ENCODE assay signal across 8 cellular contexts in genomic region chr19:24033308-24033961, GRCh38. TPM values are rescaled to one million over a fixed set of nuclear protein-coding genes. Genes with fewer than 3 reads are reported as not detected.
DNase-seq lines count a peak whose midpoint lies in the region; ATAC-seq and TF ChIP-seq lines count a peak whose summit lies in the region.

No MANE protein-coding gene starts in this region.

- peaks cover 19% of the 10 kb centered on the region for H3K36me3 Mint-ChIP-seq in activated naive CD8-positive, alpha-beta T cell treated with anti-CD3 and anti-CD28 coated beads for 36 hours

- intact Hi-C loops in Right ventricle myocardium inferior (cut with DNase I), result loop anchor here (5.0 kb wide), 1 partner anchor 54 kb away; the partner anchor contains the start of gene ZNF254
- intact Hi-C loops in ovary (cut with DNase I), result no loop called here
- intact Hi-C loops in thyroid gland (cut with DNase I), result no loop called here

- peaks cover 36% of the 10 kb centered on the region for H3K4me1 Mint-ChIP-seq in activated naive CD8-positive, alpha-beta T cell treated with anti-CD3 and anti-CD28 coated beads for 36 hours

- POLR2A ChIA-PET in SK-N-SH (lab: Yijun Ruan, JAX), result interaction anchor here (0.6 to 2.2 kb wide), 11 partner anchors 9 to 618 kb away, joined by 3 to 22 read pairs (median 6); partner anchors contain the start of genes ZNF254, ZNF675 and ZNF681

- no peaks in the 10 kb centered on the region for H3K9me3 Mint-ChIP-seq in activated naive CD8-positive, alpha-beta T cell treated with anti-CD3 and anti-CD28 coated beads for 36 hours

- peak; percentile 81 for DNase-seq in GDM1 (lab: John Stamatoyannopoulos, UW)
- peak; percentile 90 to 95 for DNase-seq in HAP-1 (ENCODE audit: low spot score in 2 of 2)
- DNase-seq in MM.1S, result no peak
- DNase-seq in SK-N-SH, result peak; percentile 94
- peak; percentile 84 for DNase-seq in activated naive CD8-positive, alpha-beta T cell treated with anti-CD3 and anti-CD28 coated beads for 36 hours
- peak; percentile 92 for DNase-seq in Right ventricle myocardium inferior (ENCODE audit: missing footprints)
- DNase-seq in ovary, result peak; percentile 85 to 90 (median 88)
- peak; percentile 93 for DNase-seq in thyroid gland

- H3K9me3 ChIP-seq in HAP-1 (no peaks in the 10 kb centered on the region; the same call in 1 of the 2 replicates), MM.1S (replicated peaks; ENCODE audit: insufficient read depth, low read length) (no peaks in the 10 kb centered on the region), SK-N-SH (no peaks in the 10 kb centered on the region), ovary (no peaks in the 10 kb centered on the region), thyroid gland (no peaks in the 10 kb centered on the region)

- H3F3A ChIP-seq in MM.1S (ENCODE audit: insufficient read depth, low read length), result no peaks in the 10 kb centered on the region
- H3F3A ChIP-seq in SK-N-SH (replicated peaks; ENCODE audit: insufficient read depth), result peaks cover 15% of the 10 kb centered on the region

- H4K20me1 ChIP-seq in MM.1S (ENCODE audit: insufficient read depth, low read length) (no peaks in the 10 kb centered on the region), SK-N-SH (ENCODE audit: insufficient read depth) (no peaks in the 10 kb centered on the region; the same call in none of the 2 replicates)

- H3K4me2 ChIP-seq in MM.1S (ENCODE audit: low read depth, low read length), result no peak overlapping the region
- H3K4me2 ChIP-seq in SK-N-SH, result peak overlapping the region; percentile 94

- H3K36me3 ChIP-seq in HAP-1 (replicated peaks) (peaks cover 19% of the 10 kb centered on the region), MM.1S (replicated peaks; ENCODE audit: insufficient read depth, low read length) (no peaks in the 10 kb centered on the region), SK-N-SH (replicated peaks in 1 of 2; ENCODE audit: control insufficient read depth in 1 of 2, insufficient read depth in 2 of 2, low read length in 1 of 2) (peaks cover 13 to 25% of the 10 kb centered on the region in 2 experiments), ovary (no peaks in the 10 kb centered on the region), thyroid gland (peaks cover 5 to 12% of the 10 kb centered on the region in 2 donors)

- peak overlapping the region; percentile 86 for H3K4me3 ChIP-seq in HAP-1
- H3K4me3 ChIP-seq in MM.1S (ENCODE audit: low read length), result peak overlapping the region; percentile 27; the same call in 1 of the 2 replicates
- H3K4me3 ChIP-seq in SK-N-SH (ENCODE audit: low read depth in 2 of 2, low read length in 1 of 2), result peak overlapping the region; percentile 70 to 96
- H3K4me3 ChIP-seq in ovary, result peak overlapping the region; percentile 80
- H3K4me3 ChIP-seq in thyroid gland (replicated peaks in 1 of 3), result peak overlapping the region; percentile 56 to 71 (median 68)

- H3K27ac ChIP-seq in MM.1S (ENCODE audit: low read length) (no peak overlapping the region), SK-N-SH (ENCODE audit: low read depth in 2 of 2, low read length in 1 of 2) (peak overlapping the region; percentile 96 to 97), ovary (peak overlapping the region; percentile 75 to 89), thyroid gland (peak overlapping the region; percentile 93 to 98 (median 96))

- CTCF ChIA-PET in SK-N-SH (lab: Yijun Ruan, JAX), result interaction anchor here (1.1 to 1.3 kb wide), 2 partner anchors 10 to 127 kb away, joined by 3 read pairs; no protein-coding TSS in a partner anchor

- H3K9me2 ChIP-seq in MM.1S (replicated peaks; ENCODE audit: insufficient read depth, low read length), result no peaks in the 10 kb centered on the region
- H3K9me2 ChIP-seq in SK-N-SH, result no peaks in the 10 kb centered on the region

- peak overlapping the region; percentile 99 for H3K4me3 Mint-ChIP-seq in activated naive CD8-positive, alpha-beta T cell treated with anti-CD3 and anti-CD28 coated beads for 36 hours

- peak; percentile 62 for TF ChIP-seq POLR2A in ovary (IDR thresholded peaks at IDR 0.05)
- TF ChIP-seq POLR2A in thyroid gland (IDR thresholded peaks at IDR 0.05), result peak in 1 of 2 donors; percentile 84

- H3K9ac ChIP-seq in MM.1S (ENCODE audit: low read length) (no peak overlapping the region), SK-N-SH (peak overlapping the region; percentile 98)

- no peak; the same call in 1 of the 2 replicates for TF ChIP-seq RAD21 in SK-N-SH (IDR thresholded peaks at IDR 0.05; ENCODE audit: low read length)

- peak overlapping the region; percentile 97 for H3K27ac Mint-ChIP-seq in activated naive CD8-positive, alpha-beta T cell treated with anti-CD3 and anti-CD28 coated beads for 36 hours

- no peaks in the 10 kb centered on the region for H3K27me3 ChIP-seq in HAP-1 (ENCODE audit: low read depth)
- no peaks in the 10 kb centered on the region for H3K27me3 ChIP-seq in MM.1S (replicated peaks; ENCODE audit: insufficient read depth, low read length)
- no peaks in the 10 kb centered on the region for H3K27me3 ChIP-seq in SK-N-SH (ENCODE audit: insufficient read depth)
- no peaks in the 10 kb centered on the region for H3K27me3 ChIP-seq in ovary
- no peaks in the 10 kb centered on the region for H3K27me3 ChIP-seq in thyroid gland

- in situ Hi-C loops in HAP-1 (cut with MboI; ENCODE audit: low sequenced_read_pairs), result no loop called here

- no peaks in the 10 kb centered on the region for H3K79me2 ChIP-seq in MM.1S (ENCODE audit: low read length)
- H3K79me2 ChIP-seq in SK-N-SH (ENCODE audit: insufficient read depth), result peaks cover 47% of the 10 kb centered on the region

- under 1% methylated on average over 21 of the region's 40 CpGs for WGBS in SK-N-SH (ENCODE audit: low lambda C conversion rate)
- WGBS in ovary, 3 donors, result 0 to 1% (median 1%) methylated on average over 40 of the region's 40 CpGs
- WGBS in thyroid gland, 2 donors, result 0 to 2% methylated on average over 9 to 26 of the region's 40 CpGs

- H2AFZ ChIP-seq in MM.1S (ENCODE audit: low read length), result no peak overlapping the region
- H2AFZ ChIP-seq in SK-N-SH (ENCODE audit: low read depth), result peak overlapping the region; percentile 98

- TF ChIP-seq EP300 in SK-N-SH (IDR thresholded peaks at IDR 0.05; ENCODE audit: borderline replicate concordance in 1 of 2, low read depth in 1 of 2, low read length in 1 of 2) (no peak), ovary (IDR thresholded peaks at IDR 0.05) (no peak)

- ATAC-seq in Right ventricle myocardium inferior, result peak; percentile 99

- H3K4me1 ChIP-seq in HAP-1 (no peaks in the 10 kb centered on the region), MM.1S (ENCODE audit: low read length) (no peaks in the 10 kb centered on the region), SK-N-SH (ENCODE audit: control insufficient read depth in 1 of 2, insufficient read depth in 2 of 2, low read depth in 1 of 2, low read length in 1 of 2) (peaks cover 5% of the 10 kb centered on the region in 2 experiments; a peak in 2 of 4 replicates), ovary (ENCODE audit: insufficient read depth) (peaks cover 7% of the 10 kb centered on the region), thyroid gland (peaks cover 17 to 32% of the 10 kb centered on the region in 2 donors)

- no peak for TF ChIP-seq CTCF in MM.1S (IDR thresholded peaks at IDR 0.05; ENCODE audit: low read length)
- no peak; the same call in 1 of the 2 replicates for TF ChIP-seq CTCF in SK-N-SH (IDR thresholded peaks at IDR 0.05)
- no peak for TF ChIP-seq CTCF in ovary (IDR thresholded peaks at IDR 0.05)
- TF ChIP-seq CTCF in thyroid gland (IDR thresholded peaks at IDR 0.05), result peak in 2 of 6 experiments; percentile 15 to 19

- no peaks in the 10 kb centered on the region for H3K27me3 Mint-ChIP-seq in activated naive CD8-positive, alpha-beta T cell treated with anti-CD3 and anti-CD28 coated beads for 36 hours

TF ChIP-seq in SK-N-SH, 30 proteins besides CTCF, POLR2A, EP300 and RAD21 (continues in another document):
- peak; percentile 91 for TF ChIP-seq YY1 (IDR thresholded peaks at IDR 0.05; ENCODE audit: low read depth)
- TF ChIP-seq RFX5 (IDR thresholded peaks at IDR 0.05; ENCODE audit: low read length), result peak; percentile 79
- peak; percentile 78 for TF ChIP-seq TAF1 (IDR thresholded peaks at IDR 0.05; ENCODE audit: borderline replicate concordance, low read depth, low read length)
- TF ChIP-seq RXRA (IDR thresholded peaks at IDR 0.05; ENCODE audit: borderline replicate concordance, low read depth), result no peak
- TF ChIP-seq ELF1 (IDR thresholded peaks at IDR 0.05), result peak; percentile 62
- peak; percentile 47; the same call in 1 of the 2 replicates for TF ChIP-seq SIN3A (IDR thresholded peaks at IDR 0.05; ENCODE audit: borderline replicate concordance, low read depth, low read length)
- TF ChIP-seq GABPA (IDR thresholded peaks at IDR 0.05; ENCODE audit: low read depth), result 0 out of 2 replicates have a peak, but pooled peaks have one; percentile 28

RNA-seq across cellular contexts. Expression of gene ZNF254, which starts 53.6 kb away (rescaled TPM):
- polyA plus RNA-seq in SK-N-SH (2012; rRNA removed) (3.1 and 4.2 TPM in 2 replicates), ovary (10 to 100 TPM in 1 of 2 donors, 1 to 10 TPM in 1; 9.5 to 11.8 TPM)
- polyA plus RNA-seq in SK-N-SH (2012; cell fraction: cytosol; rRNA removed), result 3.9 and 5.2 TPM in 2 replicates
- polyA plus RNA-seq in SK-N-SH (2012; cell fraction: nucleus; rRNA removed), result 3.4 and 6.1 TPM in 2 replicates
- total RNA-seq in activated naive CD8-positive, alpha-beta T cell treated with anti-CD3 and anti-CD28 coated beads for 36 hours, result 1 to 10 TPM; 9.7 to 9.9 TPM
- total RNA-seq in Right ventricle myocardium inferior (9.0 TPM), ovary (10 to 100 TPM; 17.5 to 30.2 (median 26.4) TPM), thyroid gland (10 to 100 TPM; 61.1 to 85.4 (median 64.9) TPM)

Comparison
In these comparisons a context has a peak if more than half of its experiments do, and no peak if none do; other contexts are left out.
1. H3K4me3 ChIP-seq: peak in every context shown above with its lines; median percentile 86 in HAP-1; 83 in SK-N-SH; 80 in ovary; 68 in thyroid gland; 27 in MM.1S.